In the genomic region with DNA sequence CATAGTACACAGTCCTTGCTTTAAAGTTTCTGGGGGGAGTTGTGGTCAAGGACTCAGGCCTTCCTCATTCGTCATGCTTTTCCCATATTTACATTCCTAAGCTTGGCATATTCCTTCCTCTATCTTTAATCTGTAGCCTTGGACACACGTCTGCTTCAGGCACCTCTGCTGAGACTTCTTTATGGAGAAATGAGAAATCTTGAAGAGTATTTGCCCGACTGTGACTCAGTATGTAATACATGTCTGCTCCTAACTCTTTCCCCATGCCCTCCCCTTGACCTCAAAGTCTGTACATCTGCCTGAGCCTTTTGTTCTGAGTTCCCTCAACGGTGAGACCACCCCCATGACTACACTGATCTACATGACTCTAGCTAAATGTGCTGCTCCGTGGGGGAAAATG, we compare ENCODE assay signal across 20 cellular contexts.
A peak's percentile ranks its signal among the peaks of the same experiment; 100 is the strongest.
DNase-seq lines count a peak whose midpoint lies in the region; ATAC-seq, FAIRE-seq and TF ChIP-seq lines count a peak whose summit lies in the region.
"Had no signal": no experiment of that assay in that cellular context is flagged by ENCODE, and none has a peak within 500 bp of the region (broad histone marks: within the 10 kb centered on the region; RNA-seq: fewer than 3 reads in every experiment).

No MANE protein-coding gene starts in this region.

- no peak overlapping the region for H3K9ac ChIP-seq in DND-41 (ENCODE audit: low read depth, low read length)
- no peak overlapping the region for H3K9ac ChIP-seq in mesenchymal stem cell (ENCODE audit: low read length)
- H3K9ac ChIP-seq: GM23248 had no signal

- no peak overlapping the region for H3K18ac ChIP-seq in mesenchymal stem cell (ENCODE audit: low read depth in 1 of 2, low read length in 2 of 2)

- no peak overlapping the region for H2AFZ ChIP-seq in DND-41 (ENCODE audit: low read depth, low read length)
- no peak overlapping the region for H2AFZ ChIP-seq in mesenchymal stem cell (ENCODE audit: low read depth, low read length)
- H2AFZ ChIP-seq: GM23248, PC-9 had no signal

- no peak overlapping the region for H3K4me3 ChIP-seq in DND-41 (ENCODE audit: low read depth in 1 of 2, low read length in 2 of 2)
- H3K4me3 ChIP-seq in mesenchymal stem cell (ENCODE audit: insufficient read depth in 1 of 2, low read depth in 1 of 2, low read length in 2 of 2) = no peak overlapping the region
- no peak overlapping the region for H3K4me3 ChIP-seq in tibial artery
- no peak overlapping the region for H3K4me3 ChIP-seq in small intestine (ENCODE audit: low read depth in 1 of 2, low read length in 2 of 2)
- H3K4me3 ChIP-seq: GM23248, MG63, PC-9 had no signal

- DNase-seq in DND-41 = peak; percentile 34
- peak; percentile 74 for DNase-seq in HT1080 (ENCODE audit: low read depth)
- DNase-seq in amniotic epithelial cell (ENCODE audit: low read depth) = peak; percentile 81
- DNase-seq in mesenchymal stem cell = peak; percentile 42
- DNase-seq in tibial artery = no peak
- no peak for DNase-seq in small intestine
- DNase-seq in HuH-7 (ENCODE audit: low spot score) = no peak
- DNase-seq: CD4-positive, CD25-positive, alpha-beta regulatory T cell; GM23248; HCEC 1CT; Karpas-422; MG63; NCI-H1417; NCI-H1694 treated with DMSO at 0.1 percent for 48 hours; NCI-H2081 treated with DMSO at 0.1 percent for 48 hours; NCI-H446 treated with DMSO at 0.1 percent for 48 hours; NCI-H526 treated with DMSO at 0.1 percent for 48 hours; PC-9 had no signal

- no peak overlapping the region for H3K23ac ChIP-seq in mesenchymal stem cell (ENCODE audit: low read length in 2 of 2)

- no peak overlapping the region for H3K27ac ChIP-seq in DND-41 (ENCODE audit: low read length)
- H3K27ac ChIP-seq in mesenchymal stem cell (ENCODE audit: low read length, poor library complexity, severe bottlenecking) = no peak overlapping the region
- H3K27ac ChIP-seq in tibial artery = no peak overlapping the region
- H3K27ac ChIP-seq in small intestine (ENCODE audit: low read depth in 1 of 2, low read length in 1 of 2) = no peak overlapping the region
- H3K27ac ChIP-seq: GM23248, HL-60, PC-9 had no signal

- H2BK5ac ChIP-seq in mesenchymal stem cell (ENCODE audit: low read depth, low read length, poor library complexity, severe bottlenecking) = no peak overlapping the region

- H3K4me1 ChIP-seq in DND-41 (ENCODE audit: insufficient read depth, low read length) = peaks cover 14% of the 10 kb centered on the region; the same call in 1 of the 2 replicates
- H3K4me1 ChIP-seq in mesenchymal stem cell (ENCODE audit: control insufficient read depth, insufficient read depth, low read depth, low read length) = no peaks in the 10 kb centered on the region
- no peaks in the 10 kb centered on the region for H3K4me1 ChIP-seq in tibial artery
- H3K4me1 ChIP-seq in small intestine (ENCODE audit: control insufficient read depth in 2 of 2, insufficient read depth in 1 of 2, low read depth in 1 of 2, low read length in 1 of 2) = no peaks in the 10 kb centered on the region

- intact Hi-C loops in tibial artery (cut with DNase I; ENCODE audit: low total_unique reads) = no loop called here

- H4K8ac ChIP-seq in mesenchymal stem cell (ENCODE audit: low read length) = no peak overlapping the region

- no peaks in the 10 kb centered on the region for H3K27me3 ChIP-seq in DND-41 (ENCODE audit: insufficient read depth, low read length, poor library complexity)
- no peaks in the 10 kb centered on the region for H3K27me3 ChIP-seq in mesenchymal stem cell (ENCODE audit: control insufficient read depth in 1 of 2, insufficient read depth in 1 of 2, low read length in 2 of 2)
- H3K27me3 ChIP-seq in tibial artery = no peaks in the 10 kb centered on the region
- no peaks in the 10 kb centered on the region for H3K27me3 ChIP-seq in small intestine (ENCODE audit: control insufficient read depth in 2 of 2, insufficient read depth in 2 of 2, low read length in 2 of 2)
- H3K27me3 ChIP-seq: MG63 had no signal

- WGBS in mesenchymal stem cell = 7% methylated on average over 2 of the region's 5 CpGs
- WGBS in small intestine, 3 donors = 54 to 62% (median 58%) methylated on average over 5 of the region's 5 CpGs

- ATAC-seq in DND-41 (ENCODE audit: insufficient read depth, low read depth) = peak; percentile 85

- H3K4me2 ChIP-seq in DND-41 (ENCODE audit: insufficient read depth, low read length) (0 out of 2 replicates have a peak overlapping the region, but pooled peaks have one; percentile 17), mesenchymal stem cell (ENCODE audit: low read length, poor library complexity, severe bottlenecking) (no peak overlapping the region)
- H3K4me2 ChIP-seq: PC-9 had no signal

- no peaks in the 10 kb centered on the region for H4K20me1 ChIP-seq in DND-41 (ENCODE audit: insufficient read depth, low read length)

- no peak overlapping the region for H2BK120ac ChIP-seq in mesenchymal stem cell (ENCODE audit: low read depth, low read length)

- no peak overlapping the region for H3K4ac ChIP-seq in mesenchymal stem cell (ENCODE audit: low read depth in 1 of 2, low read length in 2 of 2)

- H3K36me3 ChIP-seq in DND-41 (ENCODE audit: insufficient read depth, low read length) (no peaks in the 10 kb centered on the region), mesenchymal stem cell (ENCODE audit: control insufficient read depth in 1 of 2, insufficient read depth in 2 of 2, low read depth in 1 of 2, low read length in 2 of 2) (no peaks in the 10 kb centered on the region), tibial artery (no peaks in the 10 kb centered on the region), small intestine (ENCODE audit: control insufficient read depth in 2 of 2, insufficient read depth in 2 of 2, low read length in 2 of 2) (no peaks in the 10 kb centered on the region)
- H3K36me3 ChIP-seq: MG63 had no signal

- no peaks in the 10 kb centered on the region for H3K79me2 ChIP-seq in DND-41 (ENCODE audit: insufficient read depth, low read length)

- H2BK12ac ChIP-seq in mesenchymal stem cell (ENCODE audit: low read length in 2 of 2) = no peak overlapping the region

- no peak overlapping the region for H4K91ac ChIP-seq in mesenchymal stem cell (ENCODE audit: low read length)

- no peaks in the 10 kb centered on the region for H3K79me1 ChIP-seq in mesenchymal stem cell (replicated peaks; ENCODE audit: low read length, poor library complexity, severe bottlenecking)

- no peak for FAIRE-seq in small intestine (lab: Jason Lieb, UNC)
- FAIRE-seq: A204.1 had no signal

- H2AK5ac ChIP-seq in mesenchymal stem cell (ENCODE audit: low read length, severe bottlenecking) = no peak overlapping the region

- H3K9me3 ChIP-seq in DND-41 (ENCODE audit: insufficient read depth, low read length, severe bottlenecking) (no peaks in the 10 kb centered on the region), mesenchymal stem cell (ENCODE audit: control insufficient read depth, low read length) (no peaks in the 10 kb centered on the region), tibial artery (no peaks in the 10 kb centered on the region), small intestine (ENCODE audit: control insufficient read depth, low read depth) (no peaks in the 10 kb centered on the region)
- H3K9me3 ChIP-seq: MG63 had no signal

- H2BK15ac ChIP-seq in mesenchymal stem cell (ENCODE audit: low read depth, poor library complexity, severe bottlenecking) = no peak overlapping the region

- TF ChIP-seq CTCF in DND-41 (IDR thresholded peaks at IDR 0.05; ENCODE audit: borderline replicate concordance, extremely low read depth, low read length, poor library complexity, severe bottlenecking) = no peak
- TF ChIP-seq CTCF in tibial artery (IDR thresholded peaks at IDR 0.05) = no peak

- no peak overlapping the region for H3K14ac ChIP-seq in mesenchymal stem cell (ENCODE audit: low read length in 2 of 2)

Comparison
In these comparisons a context has a peak if more than half of its experiments do, and no peak if none do; other contexts are left out.
1. DNase-seq: peak in DND-41 (single experiment), HT1080 (single experiment), amniotic epithelial cell (single experiment) and mesenchymal stem cell (single experiment); none in tibial artery (0 of 2), small intestine (single experiment) and HuH-7 (single experiment).